In genomic region chr3:10505791-10506585, GRCh38 we compare ENCODE assay signal across 11 cellular contexts. TPM values are rescaled to one million over a fixed set of nuclear protein-coding genes. Genes with fewer than 3 reads are reported as not detected.
DNase-seq lines count a peak whose midpoint lies in the region; ATAC-seq and TF ChIP-seq lines count a peak whose summit lies in the region.
"Had no signal": no experiment of that assay in that cellular context is flagged by ENCODE, and none has a peak within 500 bp of the region (broad histone marks: within the 10 kb centered on the region; RNA-seq: fewer than 3 reads in every experiment).

No MANE protein-coding gene starts in this region.

- H3K4me1 Mint-ChIP-seq in natural killer cell, result no peaks in the 10 kb centered on the region
- no peaks in the 10 kb centered on the region for H3K4me1 Mint-ChIP-seq in natural killer cell treated with Interleukin-12 subunit alpha and Interleukin-12 subunit beta and Interleukin-15 and Interleukin-18, amount 100 ng/mL, for 72 hours (ENCODE audit: low read depth in 2 of 2)
- peaks cover 24% of the 10 kb centered on the region for H3K4me1 Mint-ChIP-seq in brain
- peaks cover 0 to 10% (median 0%) of the 10 kb centered on the region in 3 donors for H3K4me1 Mint-ChIP-seq in naive B cell
- no peaks in the 10 kb centered on the region for H3K4me1 Mint-ChIP-seq in stimulated activated memory B cell treated with anti-CD40 and anti-IgM and Interleukin-4, amounts not matched to agents 10 μg/mL and 1 μg/mL and 100 μg/mL, for 72 hours

- H3K9me3 Mint-ChIP-seq in natural killer cell, result no peaks in the 10 kb centered on the region
- no peaks in the 10 kb centered on the region for H3K9me3 Mint-ChIP-seq in natural killer cell treated with Interleukin-12 subunit alpha and Interleukin-12 subunit beta and Interleukin-15 and Interleukin-18, amount 100 ng/mL, for 72 hours
- no peaks in the 10 kb centered on the region for H3K9me3 Mint-ChIP-seq in brain
- no peaks in the 10 kb centered on the region for H3K9me3 Mint-ChIP-seq in naive B cell
- no peaks in the 10 kb centered on the region for H3K9me3 Mint-ChIP-seq in stimulated activated memory B cell treated with anti-CD40 and anti-IgM and Interleukin-4, amounts not matched to agents 10 μg/mL and 1 μg/mL and 100 μg/mL, for 72 hours
- H3K9me3 Mint-ChIP-seq: CD4-positive, alpha-beta T cell; stimulated activated naive CD8-positive, alpha-beta T cell treated with anti-CD3 and anti-CD28 coated beads, Interleukin-15, Interleukin-2, amounts not matched to agents 100 ng/mL and 50 ng/mL, for 24 hours had no signal

- DNase-seq in natural killer cell (no peak), naive B cell (no peak), epidermal melanocyte (ENCODE audit: insufficient read length, low spot score) (no peak), NCI-H187 treated with DMSO at 0.1 percent for 48 hours (lab: John Stamatoyannopoulos, UW) (no peak), A172 (ENCODE audit: low spot score) (no peak)
- DNase-seq in natural killer cell treated with Interleukin-12 subunit alpha and Interleukin-12 subunit beta and Interleukin-15 and Interleukin-18, amount 100 ng/mL, for 72 hours (ENCODE audit: low spot score), result no peak
- DNase-seq: T-helper 1 cell had no signal

- intact Hi-C loops in natural killer cell (cut with micrococcal nuclease), result no loop called here

- no peak for ATAC-seq in natural killer cell
- ATAC-seq in natural killer cell treated with Interleukin-12 subunit alpha and Interleukin-12 subunit beta and Interleukin-15 and Interleukin-18, amount 100 ng/mL, for 72 hours, result no peak
- no peak for ATAC-seq in naive B cell (ENCODE audit: low read depth in 2 of 2)
- no peak for ATAC-seq in stimulated activated memory B cell treated with anti-CD40 and anti-IgM and Interleukin-4, amounts not matched to agents 10 μg/mL and 1 μg/mL and 100 μg/mL, for 72 hours

- H3K27ac Mint-ChIP-seq in natural killer cell (no peak overlapping the region), brain (peak overlapping the region in 4 of 5 experiments; percentile 79 to 95 (median 92)), naive B cell (no peak overlapping the region)
- H3K27ac Mint-ChIP-seq in natural killer cell treated with Interleukin-12 subunit alpha and Interleukin-12 subunit beta and Interleukin-15 and Interleukin-18, amount 100 ng/mL, for 72 hours, result no peak overlapping the region
- H3K27ac Mint-ChIP-seq in stimulated activated memory B cell treated with anti-CD40 and anti-IgM and Interleukin-4, amounts not matched to agents 10 μg/mL and 1 μg/mL and 100 μg/mL, for 72 hours, result no peak overlapping the region
- H3K27ac Mint-ChIP-seq: CD4-positive, alpha-beta T cell; stimulated activated naive CD8-positive, alpha-beta T cell treated with anti-CD3 and anti-CD28 coated beads, Interleukin-15, Interleukin-2, amounts not matched to agents 100 ng/mL and 50 ng/mL, for 24 hours had no signal

- peak overlapping the region; percentile 21 for H3K4me3 Mint-ChIP-seq in natural killer cell
- no peak overlapping the region for H3K4me3 Mint-ChIP-seq in natural killer cell treated with Interleukin-12 subunit alpha and Interleukin-12 subunit beta and Interleukin-15 and Interleukin-18, amount 100 ng/mL, for 72 hours
- peak overlapping the region; percentile 64 to 86 (median 73) for H3K4me3 Mint-ChIP-seq in brain
- peak overlapping the region in 5 of 8 donors; percentile 2 to 88 (median 66) for H3K4me3 Mint-ChIP-seq in naive B cell
- no peak overlapping the region for H3K4me3 Mint-ChIP-seq in stimulated activated memory B cell treated with anti-CD40 and anti-IgM and Interleukin-4, amounts not matched to agents 10 μg/mL and 1 μg/mL and 100 μg/mL, for 72 hours

- H3K27me3 Mint-ChIP-seq in natural killer cell (ENCODE audit: low read depth in 2 of 2) (peaks cover 6 to 16% of the 10 kb centered on the region in 2 donors), brain (no peaks in the 10 kb centered on the region), naive B cell (peaks cover 9 to 64% (median 22%) of the 10 kb centered on the region in 3 donors)
- peaks cover 10 to 12% of the 10 kb centered on the region in 2 donors for H3K27me3 Mint-ChIP-seq in natural killer cell treated with Interleukin-12 subunit alpha and Interleukin-12 subunit beta and Interleukin-15 and Interleukin-18, amount 100 ng/mL, for 72 hours
- peaks cover 39% of the 10 kb centered on the region for H3K27me3 Mint-ChIP-seq in stimulated activated memory B cell treated with anti-CD40 and anti-IgM and Interleukin-4, amounts not matched to agents 10 μg/mL and 1 μg/mL and 100 μg/mL, for 72 hours

- H3K36me3 Mint-ChIP-seq in natural killer cell (no peaks in the 10 kb centered on the region), brain (no peaks in the 10 kb centered on the region), naive B cell (no peaks in the 10 kb centered on the region)
- H3K36me3 Mint-ChIP-seq in natural killer cell treated with Interleukin-12 subunit alpha and Interleukin-12 subunit beta and Interleukin-15 and Interleukin-18, amount 100 ng/mL, for 72 hours, result no peaks in the 10 kb centered on the region
- H3K36me3 Mint-ChIP-seq in stimulated activated memory B cell treated with anti-CD40 and anti-IgM and Interleukin-4, amounts not matched to agents 10 μg/mL and 1 μg/mL and 100 μg/mL, for 72 hours, result no peaks in the 10 kb centered on the region

- no peak for TF ChIP-seq CTCF in natural killer cell (IDR thresholded peaks at IDR 0.05)
- TF ChIP-seq CTCF in brain (conservative IDR thresholded peaks at IDR 0.05), result no peak

RNA-seq across cellular contexts. Expression of gene ATP2B2, which starts 0.6 kb away (rescaled TPM):
- not detected for total RNA-seq in natural killer cell
- total RNA-seq in natural killer cell treated with Interleukin-12 subunit alpha and Interleukin-12 subunit beta and Interleukin-15 and Interleukin-18, amount 100 ng/mL, for 72 hours, result not detected
- polyA plus RNA-seq in brain (ENCODE audit: insufficient read depth, low read depth, low replicate concordance) (13.9 TPM), naive B cell (ENCODE audit: low read depth in 6 of 6) (under 1 TPM in 1 of 6 donors, not detected in 5; 0.06 TPM)
- 0.12 and 0.50 TPM in 2 replicates for total RNA-seq in A172 (2014; rRNA removed; shearing (Covaris generic))
- total RNA-seq: CD4-positive, alpha-beta T cell had no signal

Comparison
In these comparisons a context has a peak if more than half of its experiments do, and no peak if none do; other contexts are left out.
1. H3K4me3 Mint-ChIP-seq: peak in natural killer cell (single experiment), brain (5 of 5) and naive B cell (5 of 8); none in natural killer cell treated with Interleukin-12 subunit alpha and Interleukin-12 subunit beta and Interleukin-15 and Interleukin-18, amount 100 ng/mL, for 72 hours (single experiment) and stimulated activated memory B cell treated with anti-CD40 and anti-IgM and Interleukin-4, amounts not matched to agents 10 μg/mL and 1 μg/mL and 100 μg/mL, for 72 hours (single experiment).
2. H3K27ac Mint-ChIP-seq: peak in brain (4 of 5); none in natural killer cell (0 of 2), natural killer cell treated with Interleukin-12 subunit alpha and Interleukin-12 subunit beta and Interleukin-15 and Interleukin-18, amount 100 ng/mL, for 72 hours (0 of 2), naive B cell (0 of 6) and stimulated activated memory B cell treated with anti-CD40 and anti-IgM and Interleukin-4, amounts not matched to agents 10 μg/mL and 1 μg/mL and 100 μg/mL, for 72 hours (single experiment).